In genomic region chr7:5779108-5779507, GRCh38 we compare ENCODE assay signal across 12 cellular contexts. TPM values are rescaled to one million over a fixed set of nuclear protein-coding genes. Genes with fewer than 3 reads are reported as not detected.
DNase-seq lines count a peak whose midpoint lies in the region; ATAC-seq and TF ChIP-seq lines count a peak whose summit lies in the region.
"Had no signal": no experiment of that assay in that cellular context is flagged by ENCODE, and none has a peak within 500 bp of the region (broad histone marks: within the 10 kb centered on the region; RNA-seq: fewer than 3 reads in every experiment).

No MANE protein-coding gene starts in this region.

- TF ChIP-seq CTCF in Calu3 (IDR thresholded peaks at IDR 0.05; ENCODE audit: unreplicated experiment) = no peak

- ATAC-seq in naive B cell (ENCODE audit: low read depth in 2 of 2) = no peak
- no peak for ATAC-seq in GM19463 (IDR thresholded peaks at IDR 0.05; ENCODE audit: unreplicated experiment)
- ATAC-seq in GM18505 (IDR thresholded peaks at IDR 0.05; ENCODE audit: unreplicated experiment) = no peak
- ATAC-seq in aorta (ENCODE audit: low FRiP score) = no peak

- no peak for TF ChIP-seq POLR2A in GM18505 (IDR thresholded peaks at IDR 0.05; ENCODE audit: borderline replicate concordance, extremely low read depth, insufficient read depth, insufficient read length)

- H3K36me3 Mint-ChIP-seq in Calu3 (ENCODE audit: insufficient read depth, unreplicated experiment) (peaks cover 35% of the 10 kb centered on the region), naive B cell (no peaks in the 10 kb centered on the region)
- H3K36me3 Mint-ChIP-seq in activated T-helper 2 cell treated with anti-CD3 and anti-CD28 coated beads, Interferon-gamma antibody, Interleukin-2, Interleukin-4, amounts not matched to agents 10 μg/mL and 5 μg/mL and 100 μg/mL, durations not matched to agents 14 hours and 24 hours and 36 hours (ENCODE audit: low read depth) = peaks cover 44% of the 10 kb centered on the region

- H3K4me2 ChIP-seq in BLaER1 treated with 17β-estradiol and CSF1 and Interleukin-3, amounts not matched to agents 10 nM and 100 nM = peak overlapping the region; percentile 22 to 93 (median 83); a peak in 18 of 22 replicates

- H3K27ac Mint-ChIP-seq in Calu3 (ENCODE audit: unreplicated experiment) = no peak overlapping the region
- H3K27ac Mint-ChIP-seq in activated T-helper 2 cell treated with anti-CD3 and anti-CD28 coated beads, Interferon-gamma antibody, Interleukin-2, Interleukin-4, amounts not matched to agents 10 μg/mL and 5 μg/mL and 100 μg/mL, durations not matched to agents 14 hours and 24 hours and 36 hours = no peak overlapping the region
- H3K27ac Mint-ChIP-seq in naive B cell = no peak overlapping the region

- H3K27me3 Mint-ChIP-seq in Calu3 (ENCODE audit: unreplicated experiment) (no peaks in the 10 kb centered on the region), naive B cell (no peaks in the 10 kb centered on the region)
- no peaks in the 10 kb centered on the region for H3K27me3 Mint-ChIP-seq in activated T-helper 2 cell treated with anti-CD3 and anti-CD28 coated beads, Interferon-gamma antibody, Interleukin-2, Interleukin-4, amounts not matched to agents 10 μg/mL and 5 μg/mL and 100 μg/mL, durations not matched to agents 14 hours and 24 hours and 36 hours (ENCODE audit: low read depth)

- H3K27me3 ChIP-seq in BLaER1 treated with 17β-estradiol and CSF1 and Interleukin-3, amounts not matched to agents 10 nM and 100 nM = no peaks in the 10 kb centered on the region
- no peaks in the 10 kb centered on the region for H3K27me3 ChIP-seq in aorta (ENCODE audit: control insufficient read depth in 1 of 2, insufficient read depth in 2 of 2, low read length in 1 of 2)
- H3K27me3 ChIP-seq: cardiac muscle cell, MG63, SJSA1 had no signal

- BruUV-seq in Calu3 (replicated peaks; lab: Mats Ljungman, UMichigan) = TSS peak; percentile 20

- DNase-seq in Calu3 (no peak), naive B cell (no peak), aorta (no peak)
- DNase-seq in activated T-helper 2 cell treated with anti-CD3 and anti-CD28 coated beads, Interferon-gamma antibody, Interleukin-2, Interleukin-4, amounts not matched to agents 10 μg/mL and 5 μg/mL and 100 μg/mL, durations not matched to agents 14 hours and 24 hours and 36 hours (ENCODE audit: low spot score) = no peak
- DNase-seq: activated gamma-delta T cell; MG63; NK-92 treated with Interleukin-12 subunit alpha and Interleukin-12 subunit beta, amount 100 ng/mL, for 24 hours had no signal

- peaks cover 42 to 60% (median 52%) of the 10 kb centered on the region in 10 experiments for H3K4me1 ChIP-seq in BLaER1 treated with 17β-estradiol and CSF1 and Interleukin-3, amounts not matched to agents 10 nM and 100 nM
- peaks cover 0 to 5% of the 10 kb centered on the region in 2 donors for H3K4me1 ChIP-seq in aorta (ENCODE audit: control insufficient read depth in 1 of 2, insufficient read depth in 2 of 2, low read length in 2 of 2)

- peak overlapping the region in 1 of 10 experiments; percentile 13; a peak in 1 of 20 replicates for H3K4me3 ChIP-seq in BLaER1 treated with 17β-estradiol and CSF1 and Interleukin-3, amounts not matched to agents 10 nM and 100 nM
- H3K4me3 ChIP-seq in aorta (ENCODE audit: low read length in 2 of 2) = no peak overlapping the region
- H3K4me3 ChIP-seq: cardiac muscle cell, SJSA1 had no signal

- H3K4me1 Mint-ChIP-seq in Calu3 (ENCODE audit: low read depth, unreplicated experiment) (peaks cover 31% of the 10 kb centered on the region), naive B cell (peaks cover 38 to 63% (median 55%) of the 10 kb centered on the region in 3 donors)
- peaks cover 43% of the 10 kb centered on the region for H3K4me1 Mint-ChIP-seq in activated T-helper 2 cell treated with anti-CD3 and anti-CD28 coated beads, Interferon-gamma antibody, Interleukin-2, Interleukin-4, amounts not matched to agents 10 μg/mL and 5 μg/mL and 100 μg/mL, durations not matched to agents 14 hours and 24 hours and 36 hours (ENCODE audit: low read depth)

- peaks cover 0 to 9% (median 5%) of the 10 kb centered on the region in 11 experiments; a peak in 7 of 22 replicates for H3K9me3 ChIP-seq in BLaER1 treated with 17β-estradiol and CSF1 and Interleukin-3, amounts not matched to agents 10 nM and 100 nM (replicated peaks in 1 of 11)
- no peaks in the 10 kb centered on the region for H3K9me3 ChIP-seq in aorta (ENCODE audit: control insufficient read depth, low read length)
- H3K9me3 ChIP-seq: MG63 had no signal

- H3K9me3 Mint-ChIP-seq in Calu3 (ENCODE audit: low read depth, unreplicated experiment) = no peaks in the 10 kb centered on the region
- no peaks in the 10 kb centered on the region for H3K9me3 Mint-ChIP-seq in activated T-helper 2 cell treated with anti-CD3 and anti-CD28 coated beads, Interferon-gamma antibody, Interleukin-2, Interleukin-4, amounts not matched to agents 10 μg/mL and 5 μg/mL and 100 μg/mL, durations not matched to agents 14 hours and 24 hours and 36 hours
- H3K9me3 Mint-ChIP-seq in naive B cell = peaks cover 0 to 4% (median 0%) of the 10 kb centered on the region in 7 donors

- 81 to 82% methylated on average over 4 of the region's 4 CpGs for WGBS in aorta, 2 donors

- H3K4me3 Mint-ChIP-seq in Calu3 (ENCODE audit: low read depth, unreplicated experiment) (no peak overlapping the region), naive B cell (peak overlapping the region; percentile 4 to 87 (median 56))
- peak overlapping the region; percentile 35 for H3K4me3 Mint-ChIP-seq in activated T-helper 2 cell treated with anti-CD3 and anti-CD28 coated beads, Interferon-gamma antibody, Interleukin-2, Interleukin-4, amounts not matched to agents 10 μg/mL and 5 μg/mL and 100 μg/mL, durations not matched to agents 14 hours and 24 hours and 36 hours (ENCODE audit: low read depth)

- intact Hi-C loops in Calu3 (cut with micrococcal nuclease; ENCODE audit: unreplicated experiment) (no loop called here), aorta (cut with DNase I) (no loop called here)
- intact Hi-C loops in activated T-helper 2 cell treated with anti-CD3 and anti-CD28 coated beads, Interferon-gamma antibody, Interleukin-2, Interleukin-4, amounts not matched to agents 10 μg/mL and 5 μg/mL and 100 μg/mL, durations not matched to agents 14 hours and 24 hours and 36 hours (cut with micrococcal nuclease) = no loop called here

- H3K27ac ChIP-seq in BLaER1 treated with 17β-estradiol and CSF1 and Interleukin-3, amounts not matched to agents 10 nM and 100 nM = no peak overlapping the region
- no peak overlapping the region for H3K27ac ChIP-seq in aorta (ENCODE audit: low read depth in 1 of 2, low read length in 2 of 2)
- H3K27ac ChIP-seq: cardiac muscle cell, SJSA1 had no signal

- H4K20me1 ChIP-seq in BLaER1 treated with 17β-estradiol and CSF1 and Interleukin-3, amounts not matched to agents 10 nM and 100 nM = peaks cover 57 to 71% (median 70%) of the 10 kb centered on the region in 11 experiments; a peak in 21 of 22 replicates

- 0 out of 22 replicates have a peak overlapping the region, but pooled peaks of 1 of the 11 experiments have one; percentile 40 for H3K9ac ChIP-seq in BLaER1 treated with 17β-estradiol and CSF1 and Interleukin-3, amounts not matched to agents 10 nM and 100 nM

- CTCF ChIA-PET in Calu3 (lab: Charles Lee) = interaction anchor here (0.6 kb wide), 1 partner anchor 51 kb away, joined by 6 read pairs; no protein-coding TSS in a partner anchor

- H3K36me3 ChIP-seq in BLaER1 treated with 17β-estradiol and CSF1 and Interleukin-3, amounts not matched to agents 10 nM and 100 nM = peaks cover 10 to 53% (median 34%) of the 10 kb centered on the region in 11 experiments; a peak in 21 of 22 replicates
- H3K36me3 ChIP-seq in aorta (ENCODE audit: control insufficient read depth in 1 of 2, insufficient read depth in 2 of 2, low read length in 1 of 2) = peaks cover 0 to 2% of the 10 kb centered on the region in 2 donors
- H3K36me3 ChIP-seq: cardiac muscle cell had no signal

RNA-seq across cellular contexts. Expression of gene RNF216, which starts 2.4 kb away (rescaled TPM):
- total RNA-seq in Calu3 (2022) (45.7 and 48.7 TPM in 2 replicates), aorta (10 to 100 TPM; 47.4 to 53.6 TPM)
- 40.1 and 42.1 TPM in 2 replicates for total RNA-seq in activated T-helper 2 cell treated with anti-CD3 and anti-CD28 coated beads, Interferon-gamma antibody, Interleukin-2, Interleukin-4, amounts not matched to agents 10 μg/mL and 5 μg/mL and 100 μg/mL, durations not matched to agents 14 hours and 24 hours and 36 hours
- polyA plus RNA-seq in naive B cell (ENCODE audit: low read depth in 6 of 6) (10 to 100 TPM; 16.0 to 39.2 (median 22.6) TPM), aorta (10 to 100 TPM; 10.0 to 18.1 TPM)
